In the genomic region with DNA sequence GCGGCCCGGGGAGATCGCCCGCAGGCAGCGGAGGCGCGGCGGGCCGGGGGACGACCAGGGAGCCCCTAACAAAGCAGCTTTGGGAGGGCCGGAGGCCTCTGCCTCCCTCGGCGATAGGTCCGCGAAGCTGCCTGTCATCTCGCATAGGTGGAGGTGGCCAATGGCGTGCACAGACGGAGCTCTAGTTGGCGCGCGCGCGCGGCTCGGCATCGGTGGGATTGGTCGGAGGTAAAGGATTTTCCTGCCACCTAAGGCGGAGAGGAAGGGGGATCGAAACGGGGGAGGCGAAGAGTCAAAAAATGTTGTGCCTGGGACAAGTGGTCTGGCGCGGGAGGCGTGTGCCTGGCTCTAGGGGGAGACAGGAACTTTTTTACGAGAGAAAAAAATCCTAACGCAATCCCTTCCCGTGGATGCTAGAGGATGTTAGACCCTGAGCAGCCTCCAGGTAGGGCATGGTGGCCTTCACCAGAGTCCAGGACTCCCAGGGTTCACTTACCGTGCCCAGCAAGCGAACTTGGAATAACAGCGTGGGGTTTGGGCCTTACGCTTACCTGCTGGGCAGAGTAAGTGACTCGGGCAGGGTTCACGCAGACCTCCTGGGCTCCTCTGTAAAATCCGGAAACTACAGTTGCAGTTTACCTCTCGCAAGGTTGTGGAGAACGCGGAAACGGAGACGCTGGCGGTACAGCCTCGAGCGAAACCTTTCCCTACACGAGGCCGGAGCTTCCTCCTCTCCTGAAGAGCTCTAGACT, we compare ENCODE assay signal across 8 cellular contexts.
DNase-seq lines count a peak whose midpoint lies in the region; ATAC-seq, FAIRE-seq and TF ChIP-seq lines count a peak whose summit lies in the region.

No MANE protein-coding gene starts in this region.

- ATAC-seq in GM19035 (IDR thresholded peaks at IDR 0.05; ENCODE audit: unreplicated experiment) (peak; percentile 69), HG03354 (IDR thresholded peaks at IDR 0.05; ENCODE audit: poor library complexity, severe bottlenecking, unreplicated experiment) (peak; percentile 87)

- no peak for TF ChIP-seq CTCF in endothelial cell of umbilical vein (IDR thresholded peaks at IDR 0.05; ENCODE audit: extremely low read depth in 1 of 2, insufficient read depth in 1 of 2, low read depth in 1 of 2, low read length in 2 of 2)

- no peak for FAIRE-seq in endothelial cell of umbilical vein (lab: Jason Lieb, UNC)

- peaks cover 10% of the 10 kb centered on the region for H3K4me1 ChIP-seq in endothelial cell of umbilical vein (ENCODE audit: control insufficient read depth, extremely low read depth, insufficient read depth, low read length)

- H3K9me1 ChIP-seq in endothelial cell of umbilical vein (replicated peaks; ENCODE audit: control insufficient read depth, extremely low read depth, insufficient read depth, low read length), result no peaks in the 10 kb centered on the region

- H3K36me3 ChIP-seq in endothelial cell of umbilical vein (ENCODE audit: control insufficient read depth in 2 of 2, extremely low read depth in 1 of 2, insufficient read depth in 2 of 2, low read length in 2 of 2), result no peaks in the 10 kb centered on the region

- H3K9ac ChIP-seq in endothelial cell of umbilical vein (replicated peaks; ENCODE audit: extremely low read depth, insufficient read depth, low read length), result no peak overlapping the region

- no peaks in the 10 kb centered on the region for H3K79me2 ChIP-seq in endothelial cell of umbilical vein (ENCODE audit: control insufficient read depth, insufficient read depth, low read length)

- no TSS peak for BruUV-seq in endothelial cell of umbilical vein (replicated peaks; lab: Mats Ljungman, UMichigan)

- dilution Hi-C loops in endothelial cell of umbilical vein (cut with MboI; ENCODE audit: extremely low pct_ligation_motif_present, low sequenced_read_pairs), result no loop called here

- peaks cover 20 to 23% of the 10 kb centered on the region in 2 experiments for H3K27me3 ChIP-seq in endothelial cell of umbilical vein (ENCODE audit: control insufficient read depth in 2 of 2, insufficient read depth in 2 of 2, low read length in 2 of 2)

- no peaks in the 10 kb centered on the region for H4K20me1 ChIP-seq in endothelial cell of umbilical vein (replicated peaks; ENCODE audit: control insufficient read depth, extremely low read depth, insufficient read depth, low read length)

- peak overlapping the region; percentile 49 for H3K4me2 ChIP-seq in endothelial cell of umbilical vein (ENCODE audit: insufficient read depth, low read length)

- H3K9me3 ChIP-seq in endothelial cell of umbilical vein (replicated peaks; ENCODE audit: control insufficient read depth, insufficient read depth, low read length), result no peaks in the 10 kb centered on the region

- CTCF ChIA-PET in endothelial cell of umbilical vein (lab: Charles Lee), result interaction anchor here (0.7 to 4.3 kb wide), 4 partner anchors 18 to 1041 kb away, joined by 3 to 28 read pairs (median 3); no protein-coding TSS in a partner anchor

- H3K27ac ChIP-seq in endothelial cell of umbilical vein (ENCODE audit: insufficient read depth, low read depth, low read length), result no peak overlapping the region

- no peak for TF ChIP-seq POLR2A in endothelial cell of umbilical vein (IDR thresholded peaks at IDR 0.05; ENCODE audit: low read depth, low read length)

- intact Hi-C loops in endothelial cell of umbilical vein (cut with micrococcal nuclease), result no loop called here

- POLR2A ChIA-PET in endothelial cell of umbilical vein (lab: Charles Lee), result interaction anchor here (0.7 kb wide), 1 partner anchor 12 kb away, joined by 4 read pairs; no protein-coding TSS in a partner anchor

- peak overlapping the region; percentile 60 for H2AFZ ChIP-seq in endothelial cell of umbilical vein (ENCODE audit: low read depth, low read length)

- peak; percentile 83 for DNase-seq in AG08395 (ENCODE audit: low spot score)
- peak; percentile 100 for DNase-seq in NCI-H69 (lab: John Stamatoyannopoulos, UW)
- peak; percentile 97 for DNase-seq in activated CD8-positive, alpha-beta memory T cell treated with anti-CD3 and anti-CD28 coated beads, Interleukin-2, amount 50 U/mL, for 48 hours
- peak; percentile 72 for DNase-seq in endothelial cell of umbilical vein (ENCODE audit: low read depth, low spot score)
- peak; percentile 94 for DNase-seq in mucosa of gallbladder (ENCODE audit: low spot score)
- DNase-seq in stimulated activated CD8-positive, alpha-beta memory T cell treated with anti-CD3 and anti-CD28 coated beads, Interleukin-2, amount 100 ng/mL, for 48 hours (ENCODE audit: low read depth in 2 of 2), result peak; percentile 90 to 95

- H3K4me3 ChIP-seq in endothelial cell of umbilical vein (replicated peaks in 1 of 3; ENCODE audit: insufficient read depth in 1 of 3, low read depth in 1 of 3, low read length in 3 of 3), result peak overlapping the region in 2 of 3 experiments; percentile 32 to 50

TF ChIP-seq in endothelial cell of umbilical vein, 7 proteins besides CTCF, POLR2A, EP300 and RAD21:
- TF ChIP-seq POLR2AphosphoS5 (IDR thresholded peaks at IDR 0.05; ENCODE audit: insufficient read depth, low read depth, low read length) (no peak), FOS (IDR thresholded peaks at IDR 0.05; ENCODE audit: borderline replicate concordance, insufficient read depth, low read length) (no peak), MYC (IDR thresholded peaks at IDR 0.05; ENCODE audit: low read depth, low read length) (no peak), JUN (IDR thresholded peaks at IDR 0.05; ENCODE audit: borderline replicate concordance, insufficient read depth, insufficient read length, low read depth) (no peak), EZH2 (IDR thresholded peaks at IDR 0.05; ENCODE audit: borderline replicate concordance, low read depth, low read length, severe bottlenecking) (no peak), GATA2 (IDR thresholded peaks at IDR 0.05; ENCODE audit: insufficient read depth, insufficient read length, low read depth, low read length) (no peak)
- TF ChIP-seq, protein P1, sequence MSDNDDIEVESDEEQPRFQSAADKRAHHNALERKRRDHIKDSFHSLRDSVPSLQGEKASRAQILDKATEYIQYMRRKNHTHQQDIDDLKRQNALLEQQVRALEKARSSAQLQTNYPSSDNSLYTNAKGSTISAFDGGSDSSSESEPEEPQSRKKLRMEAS (IDR thresholded peaks at IDR 0.05; ENCODE audit: insufficient read depth, insufficient read length), result no peak
TF ChIP-seq in endothelial cell of umbilical vein: peak in this region for 0.
